In the genomic region with DNA sequence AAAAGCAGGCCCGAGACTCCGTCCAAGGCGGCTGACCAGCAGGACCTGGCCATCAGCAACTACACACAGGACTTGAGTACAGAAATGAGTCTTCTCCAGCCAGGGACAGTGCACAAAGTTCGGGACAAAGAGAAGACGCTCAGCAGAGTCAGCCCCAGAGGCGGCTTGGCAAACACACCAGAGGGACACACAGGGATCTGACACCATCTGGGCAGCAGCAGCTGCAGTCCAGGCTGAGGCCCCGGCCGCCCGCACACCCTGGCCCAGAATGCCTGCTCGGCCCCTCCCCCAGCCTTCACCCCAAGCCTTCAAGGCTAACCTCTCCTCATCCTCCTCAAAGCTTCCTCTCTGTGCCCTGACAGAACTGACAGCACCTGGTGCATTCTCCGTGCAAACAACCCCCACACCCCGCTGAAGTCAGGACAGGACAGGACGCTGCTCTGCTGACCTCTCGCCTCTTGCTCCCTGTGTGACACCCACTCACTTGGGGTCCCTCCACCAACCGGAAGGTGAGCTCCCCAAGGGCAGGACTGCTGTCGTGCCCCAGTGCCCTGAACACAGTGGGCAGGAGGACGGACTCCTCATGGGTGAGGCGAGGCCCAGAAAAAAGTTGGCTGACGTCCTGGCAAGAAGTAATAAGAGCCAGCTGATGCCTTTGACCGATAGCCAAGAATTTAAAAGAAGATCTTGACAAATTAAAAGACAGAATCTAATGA, we compare ENCODE assay signal across 1 cellular context.
TF ChIP-seq lines count a peak whose summit lies in the region.

No MANE protein-coding gene starts in this region.

TF ChIP-seq in HepG2, 621 proteins besides CTCF, POLR2A, EP300 and RAD21 (continued from another document and continues in another):
- TF ChIP-seq, protein P1, sequence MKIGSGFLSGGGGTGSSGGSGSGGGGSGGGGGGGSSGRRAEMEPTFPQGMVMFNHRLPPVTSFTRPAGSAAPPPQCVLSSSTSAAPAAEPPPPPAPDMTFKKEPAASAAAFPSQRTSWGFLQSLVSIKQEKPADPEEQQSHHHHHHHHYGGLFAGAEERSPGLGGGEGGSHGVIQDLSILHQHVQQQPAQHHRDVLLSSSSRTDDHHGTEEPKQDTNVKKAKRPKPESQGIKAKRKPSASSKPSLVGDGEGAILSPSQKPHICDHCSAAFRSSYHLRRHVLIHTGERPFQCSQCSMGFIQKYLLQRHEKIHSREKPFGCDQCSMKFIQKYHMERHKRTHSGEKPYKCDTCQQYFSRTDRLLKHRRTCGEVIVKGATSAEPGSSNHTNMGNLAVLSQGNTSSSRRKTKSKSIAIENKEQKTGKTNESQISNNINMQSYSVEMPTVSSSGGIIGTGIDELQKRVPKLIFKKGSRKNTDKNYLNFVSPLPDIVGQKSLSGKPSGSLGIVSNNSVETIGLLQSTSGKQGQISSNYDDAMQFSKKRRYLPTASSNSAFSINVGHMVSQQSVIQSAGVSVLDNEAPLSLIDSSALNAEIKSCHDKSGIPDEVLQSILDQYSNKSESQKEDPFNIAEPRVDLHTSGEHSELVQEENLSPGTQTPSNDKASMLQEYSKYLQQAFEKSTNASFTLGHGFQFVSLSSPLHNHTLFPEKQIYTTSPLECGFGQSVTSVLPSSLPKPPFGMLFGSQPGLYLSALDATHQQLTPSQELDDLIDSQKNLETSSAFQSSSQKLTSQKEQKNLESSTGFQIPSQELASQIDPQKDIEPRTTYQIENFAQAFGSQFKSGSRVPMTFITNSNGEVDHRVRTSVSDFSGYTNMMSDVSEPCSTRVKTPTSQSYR (CRISPR knock-in tag; IDR thresholded peaks at IDR 0.05; ENCODE audit: borderline replicate concordance): peak; percentile 35
- TF ChIP-seq GATAD2A (CRISPR knock-in tag; IDR thresholded peaks at IDR 0.05): peak; percentile 20; the same call in 1 of the 2 replicates
- TF ChIP-seq ZNF33A (CRISPR knock-in tag; IDR thresholded peaks at IDR 0.05; ENCODE audit: borderline replicate concordance): no peak
- TF ChIP-seq ZNF770 (CRISPR knock-in tag; IDR thresholded peaks at IDR 0.05): no peak
- peak; percentile 84 for TF ChIP-seq ZNF687 (CRISPR knock-in tag; IDR thresholded peaks at IDR 0.05)
- TF ChIP-seq ZBTB46 (CRISPR knock-in tag; IDR thresholded peaks at IDR 0.05; ENCODE audit: borderline replicate concordance): no peak
- TF ChIP-seq NKX3-1 (CRISPR knock-in tag; IDR thresholded peaks at IDR 0.05): no peak
- TF ChIP-seq, protein P2, sequence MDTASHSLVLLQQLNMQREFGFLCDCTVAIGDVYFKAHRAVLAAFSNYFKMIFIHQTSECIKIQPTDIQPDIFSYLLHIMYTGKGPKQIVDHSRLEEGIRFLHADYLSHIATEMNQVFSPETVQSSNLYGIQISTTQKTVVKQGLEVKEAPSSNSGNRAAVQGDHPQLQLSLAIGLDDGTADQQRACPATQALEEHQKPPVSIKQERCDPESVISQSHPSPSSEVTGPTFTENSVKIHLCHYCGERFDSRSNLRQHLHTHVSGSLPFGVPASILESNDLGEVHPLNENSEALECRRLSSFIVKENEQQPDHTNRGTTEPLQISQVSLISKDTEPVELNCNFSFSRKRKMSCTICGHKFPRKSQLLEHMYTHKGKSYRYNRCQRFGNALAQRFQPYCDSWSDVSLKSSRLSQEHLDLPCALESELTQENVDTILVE (CRISPR knock-in tag; IDR thresholded peaks at IDR 0.05): no peak
- no peak for TF ChIP-seq MBNL3 (CRISPR knock-in tag; conservative IDR thresholded peaks at IDR 0.05)
- no peak for TF ChIP-seq HNF4A (CRISPR knock-in tag; IDR thresholded peaks at IDR 0.05)
- TF ChIP-seq ZNF737 (CRISPR knock-in tag; IDR thresholded peaks at IDR 0.05; ENCODE audit: borderline replicate concordance): no peak
- TF ChIP-seq SMAD9 (CRISPR knock-in tag; IDR thresholded peaks at IDR 0.05): no peak
- TF ChIP-seq, protein P3, sequence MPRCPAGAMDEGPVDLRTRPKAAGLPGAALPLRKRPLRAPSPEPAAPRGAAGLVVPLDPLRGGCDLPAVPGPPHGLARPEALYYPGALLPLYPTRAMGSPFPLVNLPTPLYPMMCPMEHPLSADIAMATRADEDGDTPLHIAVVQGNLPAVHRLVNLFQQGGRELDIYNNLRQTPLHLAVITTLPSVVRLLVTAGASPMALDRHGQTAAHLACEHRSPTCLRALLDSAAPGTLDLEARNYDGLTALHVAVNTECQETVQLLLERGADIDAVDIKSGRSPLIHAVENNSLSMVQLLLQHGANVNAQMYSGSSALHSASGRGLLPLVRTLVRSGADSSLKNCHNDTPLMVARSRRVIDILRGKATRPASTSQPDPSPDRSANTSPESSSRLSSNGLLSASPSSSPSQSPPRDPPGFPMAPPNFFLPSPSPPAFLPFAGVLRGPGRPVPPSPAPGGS (CRISPR knock-in tag; IDR thresholded peaks at IDR 0.05): 0 out of 2 replicates have a peak, but pooled peaks have one; percentile 42
- TF ChIP-seq, protein P4, sequence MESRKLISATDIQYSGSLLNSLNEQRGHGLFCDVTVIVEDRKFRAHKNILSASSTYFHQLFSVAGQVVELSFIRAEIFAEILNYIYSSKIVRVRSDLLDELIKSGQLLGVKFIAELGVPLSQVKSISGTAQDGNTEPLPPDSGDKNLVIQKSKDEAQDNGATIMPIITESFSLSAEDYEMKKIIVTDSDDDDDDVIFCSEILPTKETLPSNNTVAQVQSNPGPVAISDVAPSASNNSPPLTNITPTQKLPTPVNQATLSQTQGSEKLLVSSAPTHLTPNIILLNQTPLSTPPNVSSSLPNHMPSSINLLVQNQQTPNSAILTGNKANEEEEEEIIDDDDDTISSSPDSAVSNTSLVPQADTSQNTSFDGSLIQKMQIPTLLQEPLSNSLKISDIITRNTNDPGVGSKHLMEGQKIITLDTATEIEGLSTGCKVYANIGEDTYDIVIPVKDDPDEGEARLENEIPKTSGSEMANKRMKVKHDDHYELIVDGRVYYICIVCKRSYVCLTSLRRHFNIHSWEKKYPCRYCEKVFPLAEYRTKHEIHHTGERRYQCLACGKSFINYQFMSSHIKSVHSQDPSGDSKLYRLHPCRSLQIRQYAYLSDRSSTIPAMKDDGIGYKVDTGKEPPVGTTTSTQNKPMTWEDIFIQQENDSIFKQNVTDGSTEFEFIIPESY (CRISPR knock-in tag; IDR thresholded peaks at IDR 0.05): peak; percentile 18; the same call in 1 of the 2 replicates
- no peak for TF ChIP-seq NR2F6 (IDR thresholded peaks at IDR 0.05)
- TF ChIP-seq NR2F6 (CRISPR knock-in tag; IDR thresholded peaks at IDR 0.05): no peak
- no peak for TF ChIP-seq ZNF251 (CRISPR knock-in tag; IDR thresholded peaks at IDR 0.05)
- no peak for TF ChIP-seq HOXA7 (CRISPR knock-in tag; IDR thresholded peaks at IDR 0.05)
- TF ChIP-seq TFDP1 (CRISPR knock-in tag; IDR thresholded peaks at IDR 0.05; ENCODE audit: borderline replicate concordance): no peak
- TF ChIP-seq ZBTB7A (CRISPR knock-in tag; IDR thresholded peaks at IDR 0.05): no peak
- TF ChIP-seq, protein P5, sequence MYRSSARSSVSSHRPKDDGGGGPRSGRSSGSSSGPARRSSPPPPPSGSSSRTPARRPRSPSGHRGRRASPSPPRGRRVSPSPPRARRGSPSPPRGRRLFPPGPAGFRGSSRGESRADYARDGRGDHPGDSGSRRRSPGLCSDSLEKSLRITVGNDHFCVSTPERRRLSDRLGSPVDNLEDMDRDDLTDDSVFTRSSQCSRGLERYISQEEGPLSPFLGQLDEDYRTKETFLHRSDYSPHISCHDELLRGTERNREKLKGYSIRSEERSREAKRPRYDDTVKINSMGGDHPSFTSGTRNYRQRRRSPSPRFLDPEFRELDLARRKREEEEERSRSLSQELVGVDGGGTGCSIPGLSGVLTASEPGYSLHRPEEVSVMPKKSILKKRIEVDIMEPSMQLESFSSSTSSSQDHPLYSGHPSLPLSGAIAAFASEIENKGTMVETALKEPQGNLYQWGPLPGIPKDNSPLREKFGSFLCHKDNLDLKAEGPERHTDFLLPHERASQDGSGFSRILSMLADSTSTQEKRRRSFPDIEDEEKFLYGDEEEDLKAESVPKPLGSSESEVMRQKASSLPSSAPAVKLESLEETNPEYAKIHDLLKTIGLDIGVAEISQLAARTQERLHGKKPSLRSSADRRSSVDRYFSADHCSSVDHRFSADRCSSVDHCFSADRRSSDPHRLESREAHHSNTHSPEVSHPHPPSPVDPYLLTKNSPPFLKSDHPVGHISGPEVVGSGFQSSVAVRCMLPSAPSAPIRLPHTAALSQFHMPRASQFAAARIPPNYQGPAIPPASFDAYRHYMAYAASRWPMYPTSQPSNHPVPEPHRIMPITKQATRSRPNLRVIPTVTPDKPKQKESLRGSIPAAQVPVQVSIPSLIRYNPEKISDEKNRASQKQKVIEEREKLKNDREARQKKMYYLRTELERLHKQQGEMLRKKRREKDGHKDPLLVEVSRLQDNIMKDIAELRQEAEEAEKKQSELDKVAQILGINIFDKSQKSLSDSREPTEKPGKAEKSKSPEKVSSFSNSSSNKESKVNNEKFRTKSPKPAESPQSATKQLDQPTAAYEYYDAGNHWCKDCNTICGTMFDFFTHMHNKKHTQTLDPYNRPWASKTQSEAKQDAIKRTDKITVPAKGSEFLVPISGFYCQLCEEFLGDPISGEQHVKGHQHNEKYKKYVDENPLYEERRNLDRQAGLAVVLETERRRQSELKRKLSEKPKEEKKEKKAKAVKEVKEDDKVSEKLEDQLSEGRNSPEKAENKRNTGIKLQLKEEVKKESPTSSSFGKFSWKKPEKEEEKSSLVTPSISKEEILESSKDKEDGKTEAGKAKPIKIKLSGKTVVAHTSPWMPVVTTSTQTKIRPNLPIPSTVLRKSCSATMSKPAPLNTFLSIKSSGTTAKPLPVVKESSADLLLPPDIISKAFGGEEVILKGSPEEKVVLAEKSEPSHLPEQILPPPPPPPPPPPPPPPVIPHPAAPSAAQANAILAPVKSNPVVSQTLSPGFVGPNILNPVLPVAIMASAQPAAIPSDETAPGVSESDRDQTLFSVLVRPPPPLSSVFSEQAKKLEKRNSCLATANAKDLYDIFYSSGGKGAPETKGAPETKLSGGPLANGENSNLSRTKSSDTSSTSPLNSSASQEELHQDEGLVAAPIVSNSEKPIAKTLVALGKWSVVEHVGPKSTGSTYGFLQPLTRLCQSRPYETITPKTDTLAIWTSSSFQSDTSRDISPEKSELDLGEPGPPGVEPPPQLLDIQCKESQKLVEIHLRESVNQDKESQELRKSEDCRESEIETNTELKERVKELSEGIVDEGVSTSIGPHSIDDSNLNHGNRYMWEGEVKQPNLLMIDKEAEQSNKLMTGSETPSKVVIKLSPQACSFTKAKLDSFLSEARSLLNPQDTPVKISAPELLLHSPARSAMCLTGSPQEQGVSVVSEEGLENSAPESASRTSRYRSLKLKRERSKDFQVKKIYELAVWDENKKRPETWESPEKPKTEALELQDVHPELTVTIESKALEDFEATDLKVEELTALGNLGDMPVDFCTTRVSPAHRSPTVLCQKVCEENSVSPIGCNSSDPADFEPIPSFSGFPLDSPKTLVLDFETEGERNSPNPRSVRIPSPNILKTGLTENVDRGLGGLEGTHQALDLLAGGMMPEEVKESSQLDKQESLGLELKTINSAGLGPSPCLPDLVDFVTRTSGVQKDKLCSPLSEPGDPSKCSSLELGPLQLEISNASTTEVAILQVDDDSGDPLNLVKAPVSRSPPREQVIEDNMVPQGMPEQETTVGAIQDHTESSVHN (CRISPR knock-in tag; IDR thresholded peaks at IDR 0.05): no peak
